31 cellular contexts compared by ENCODE assay signal in genomic region chrX:75114638-75115037, GRCh38.
"Had no signal": no experiment of that assay in that cellular context is flagged by ENCODE, and none has a peak within 500 bp of the region (broad histone marks: within the 10 kb centered on the region; RNA-seq: fewer than 3 reads in every experiment).

No MANE protein-coding gene starts in this region.

- H3K27ac ChIP-seq: left ventricle myocardium inferior, neural progenitor cell, neutrophil, ovary, right atrium auricular region, skin epidermis, suprapubic skin, thoracic aorta, tibial artery, upper lobe of right lung had no signal

- H3K36me3 Mint-ChIP-seq: immature natural killer cell, naive B cell, natural killer cell, neural progenitor cell had no signal

- H3K27me3 ChIP-seq: neural progenitor cell, neutrophil, ovary, right atrium auricular region, suprapubic skin, tibial artery, upper lobe of right lung had no signal

- H2AFZ ChIP-seq: neural progenitor cell had no signal

- DNase-seq: hypothalamus; immature natural killer cell; left ventricle myocardium inferior; mesendoderm; naive B cell; natural killer cell; nephron progenitor cell; occipital lobe; ovary; stimulated activated CD4-positive, alpha-beta T cell treated with anti-CD3 and anti-CD28 coated beads, Interleukin-12 subunit alpha, Interleukin-12 subunit beta, amount 100 ng/mL, for 4 hours; stimulated activated CD4-positive, alpha-beta T cell treated with anti-CD3 and anti-CD28 coated beads, Interleukin-15, amount 100 ng/mL, for 24 hours; stimulated activated CD4-positive, alpha-beta T cell treated with anti-CD3 and anti-CD28 coated beads, Interleukin-2, amount 100 ng/mL, for 24 hours; stimulated activated CD4-positive, alpha-beta T cell treated with anti-CD3 and anti-CD28 coated beads, Interleukin-4, amount 100 ng/mL, for 24 hours; stimulated activated naive CD4-positive, alpha-beta T cell; tibial artery; trophoblast cell; upper lobe of right lung had no signal

- H3K4me1 Mint-ChIP-seq: immature natural killer cell; mesothelial cell of epicardium; neural progenitor cell; stimulated activated effector memory CD8-positive, alpha-beta T cell treated with anti-CD3 and anti-CD28 coated beads, Interleukin-12 subunit alpha, Interleukin-12 subunit beta, amount 100 ng/mL, for 72 hours had no signal

- H3K9me3 ChIP-seq: left ventricle myocardium inferior, neutrophil, ovary, right atrium auricular region, suprapubic skin, thoracic aorta, tibial artery, upper lobe of right lung had no signal

- FAIRE-seq: islet of Langerhans, urothelium cell line had no signal

- H3K9me3 Mint-ChIP-seq: immature natural killer cell; naive B cell; natural killer cell; stimulated activated effector memory CD8-positive, alpha-beta T cell treated with anti-CD3 and anti-CD28 coated beads, Interleukin-12 subunit alpha, Interleukin-12 subunit beta, amount 100 ng/mL, for 72 hours; stimulated activated naive CD8-positive, alpha-beta T cell treated with anti-CD3 and anti-CD28 coated beads, Interleukin-15, Interleukin-2, amounts not matched to agents 100 ng/mL and 50 ng/mL, for 24 hours had no signal

- H3K4me3 ChIP-seq: left ventricle myocardium inferior, lung, neural progenitor cell, ovary, right atrium auricular region, skin epidermis, suprapubic skin, thoracic aorta, tibial artery, upper lobe of right lung had no signal

- H3K36me3 ChIP-seq: neural progenitor cell, neutrophil, ovary, right atrium auricular region, suprapubic skin, thoracic aorta, tibial artery, upper lobe of right lung had no signal

- H3K27me3 Mint-ChIP-seq: naive B cell; progenitor cell of endocrine pancreas; stimulated activated naive CD8-positive, alpha-beta T cell treated with anti-CD3 and anti-CD28 coated beads, Interleukin-15, Interleukin-2, amounts not matched to agents 100 ng/mL and 50 ng/mL, for 24 hours had no signal

- H3K27ac Mint-ChIP-seq: immature natural killer cell; mesothelial cell of epicardium; natural killer cell; neural progenitor cell; progenitor cell of endocrine pancreas; stimulated activated effector memory CD8-positive, alpha-beta T cell treated with anti-CD3 and anti-CD28 coated beads, Interleukin-12 subunit alpha, Interleukin-12 subunit beta, amount 100 ng/mL, for 72 hours; stimulated activated naive CD8-positive, alpha-beta T cell treated with anti-CD3 and anti-CD28 coated beads, Interleukin-15, Interleukin-2, amounts not matched to agents 100 ng/mL and 50 ng/mL, for 24 hours had no signal

- H3K4me2 ChIP-seq: neural progenitor cell had no signal

- H3K9ac ChIP-seq: neural progenitor cell had no signal

- H3K4me3 Mint-ChIP-seq: immature natural killer cell; mesothelial cell of epicardium; naive B cell; natural killer cell; nephron progenitor cell; neural progenitor cell; stimulated activated effector memory CD8-positive, alpha-beta T cell treated with anti-CD3 and anti-CD28 coated beads, Interleukin-12 subunit alpha, Interleukin-12 subunit beta, amount 100 ng/mL, for 72 hours; stimulated activated naive CD8-positive, alpha-beta T cell treated with anti-CD3 and anti-CD28 coated beads, Interleukin-15, Interleukin-2, amounts not matched to agents 100 ng/mL and 50 ng/mL, for 24 hours had no signal

- H3K4me1 ChIP-seq: neural progenitor cell, right atrium auricular region, suprapubic skin, upper lobe of right lung had no signal

- ATAC-seq: natural killer cell; sciatic nerve; stimulated activated effector memory CD8-positive, alpha-beta T cell treated with anti-CD3 and anti-CD28 coated beads, Interleukin-12 subunit alpha, Interleukin-12 subunit beta, amount 100 ng/mL, for 72 hours; upper lobe of right lung had no signal
